ENCODE assay signal across 17 cellular contexts in genomic region chr16:85534536-85535351, GRCh38.
DNase-seq lines count a peak whose midpoint lies in the region; TF ChIP-seq lines count a peak whose summit lies in the region.
"Had no signal": no experiment of that assay in that cellular context is flagged by ENCODE, and none has a peak within 500 bp of the region (broad histone marks: within the 10 kb centered on the region; RNA-seq: fewer than 3 reads in every experiment).

No MANE protein-coding gene starts in this region.

- no peaks in the 10 kb centered on the region for H4K20me1 ChIP-seq in BLaER1
- H4K20me1 ChIP-seq in hepatocyte (ENCODE audit: insufficient read depth, poor library complexity, severe bottlenecking) = peaks cover 7% of the 10 kb centered on the region

- TF ChIP-seq CTCF in hepatocyte (IDR thresholded peaks at IDR 0.05; ENCODE audit: poor library complexity) (no peak), parathyroid adenoma (IDR thresholded peaks at IDR 0.05) (no peak), GM10248 (IDR thresholded peaks at IDR 0.05; ENCODE audit: control extremely low read depth, extremely low read depth, low read depth, missing control alignments) (no peak), GM10266 (IDR thresholded peaks at IDR 0.05; ENCODE audit: control insufficient read depth, insufficient read depth, low read depth, missing control alignments) (no peak)

- H3K4me3 ChIP-seq in BLaER1 (no peak overlapping the region), NT2/D1 (ENCODE audit: insufficient read length, low read depth) (no peak overlapping the region), hepatocyte (no peak overlapping the region), parathyroid adenoma (ENCODE audit: low read depth, low read length) (no peak overlapping the region)
- H3K4me3 ChIP-seq: tibial artery had no signal

- H3K4me1 ChIP-seq in BLaER1 (peaks cover 70% of the 10 kb centered on the region), NT2/D1 (ENCODE audit: insufficient read depth, insufficient read length) (peaks cover 20% of the 10 kb centered on the region), hepatocyte (ENCODE audit: insufficient read depth) (peaks cover 23% of the 10 kb centered on the region), parathyroid adenoma (peaks cover 28% of the 10 kb centered on the region)

- H3K4me2 ChIP-seq in BLaER1 = peak overlapping the region; percentile 79
- peak overlapping the region; percentile 54 for H3K4me2 ChIP-seq in hepatocyte
- H3K4me2 ChIP-seq in parathyroid adenoma (ENCODE audit: low read length) = no peak overlapping the region

- POLR2A ChIA-PET in GM10248 (lab: Yijun Ruan, JAX) = no interaction called here

- WGBS in hepatocyte (ENCODE audit: low lambda C conversion rate, missing lambda C conversion rate) = 78% methylated on average over 34 of the region's 34 CpGs

- peak overlapping the region; percentile 62 for H3K27ac ChIP-seq in BLaER1
- H3K27ac ChIP-seq in hepatocyte = peak overlapping the region; percentile 69
- H3K27ac ChIP-seq in parathyroid adenoma = peak overlapping the region; percentile 81
- H3K27ac ChIP-seq: tibial artery had no signal

- CTCF ChIA-PET in GM10248 (lab: Yijun Ruan, JAX) = interaction anchor here (0.9 kb wide), 1 partner anchor 24 kb away, joined by 3 read pairs; no protein-coding TSS in a partner anchor

- H2AFZ ChIP-seq in hepatocyte (no peak overlapping the region), parathyroid adenoma (no peak overlapping the region)

- H3K9me3 ChIP-seq in BLaER1 (peaks cover 10% of the 10 kb centered on the region), NT2/D1 (ENCODE audit: insufficient read depth, low read length) (peaks cover 9% of the 10 kb centered on the region), hepatocyte (ENCODE audit: low read depth) (no peaks in the 10 kb centered on the region), parathyroid adenoma (ENCODE audit: control insufficient read depth, low read length) (no peaks in the 10 kb centered on the region)

- H3K9ac ChIP-seq in BLaER1 (peak overlapping the region; percentile 59), NT2/D1 (ENCODE audit: insufficient read length, low read depth) (peak overlapping the region; percentile 17), parathyroid adenoma (no peak overlapping the region)

- H3K9me2 ChIP-seq in hepatocyte (replicated peaks; ENCODE audit: insufficient read depth) = no peaks in the 10 kb centered on the region

- DNase-seq in NT2/D1 (ENCODE audit: low read depth, low spot score) (no peak), hepatocyte (ENCODE audit: low spot score) (no peak), GM19238 (ENCODE audit: insufficient read length, low spot score) (no peak), NCI-H1417 (lab: John Stamatoyannopoulos, UW) (no peak), GM10248 (ENCODE audit: extremely low spot score) (no peak), GM10266 (ENCODE audit: extremely low spot score) (no peak)
- DNase-seq: activated naive CD8-positive, alpha-beta T cell treated with anti-CD3 and anti-CD28 coated beads, Interleukin-2, amount 10 ng/mL, durations not matched to agents 7 days and 5 days; Karpas-422; mammary epithelial cell; NCI-H1105; NCI-H2107; NCI-H524 treated with DMSO at 0.1 percent for 48 hours; stimulated activated CD4-positive, alpha-beta T cell treated with anti-CD3 and anti-CD28 coated beads, Interleukin-12 subunit alpha, Interleukin-12 subunit beta, amount 100 ng/mL, for 4 hours; T-helper 2 cell; tibial artery had no signal

- no peaks in the 10 kb centered on the region for H3K27me3 ChIP-seq in BLaER1
- peaks cover 4% of the 10 kb centered on the region for H3K27me3 ChIP-seq in NT2/D1 (ENCODE audit: insufficient read depth, insufficient read length)
- H3K27me3 ChIP-seq in hepatocyte = no peaks in the 10 kb centered on the region
- no peaks in the 10 kb centered on the region for H3K27me3 ChIP-seq in parathyroid adenoma (ENCODE audit: control insufficient read depth, insufficient read depth, low read length)
- H3K27me3 ChIP-seq: tibial artery had no signal

- H3K36me3 ChIP-seq in BLaER1 (peaks cover 10% of the 10 kb centered on the region), NT2/D1 (ENCODE audit: insufficient read depth, insufficient read length, low read length) (no peaks in the 10 kb centered on the region), hepatocyte (replicated peaks; ENCODE audit: insufficient read depth, low read depth) (no peaks in the 10 kb centered on the region), parathyroid adenoma (ENCODE audit: control insufficient read depth, insufficient read depth, low read length) (no peaks in the 10 kb centered on the region)
- H3K36me3 ChIP-seq: tibial artery had no signal

- H3K79me2 ChIP-seq in hepatocyte (peaks cover 5% of the 10 kb centered on the region), parathyroid adenoma (peaks cover 34% of the 10 kb centered on the region)
